3 cellular contexts compared by ENCODE assay signal in genomic region chr11:35583843-35584242, GRCh38.
TF ChIP-seq lines count a peak whose summit lies in the region.

No MANE protein-coding gene starts in this region.

TF ChIP-seq in A549, 52 proteins besides CTCF, POLR2A, EP300 and RAD21:
- TF ChIP-seq NR3C1 (IDR thresholded peaks at IDR 0.05): no peak
- TF ChIP-seq HEYL (CRISPR knock-in tag; IDR thresholded peaks at IDR 0.05): no peak
- TF ChIP-seq MAX (IDR thresholded peaks at IDR 0.05): no peak
- TF ChIP-seq SREBF2 (IDR thresholded peaks at IDR 0.05): no peak
- no peak for TF ChIP-seq CEBPB (IDR thresholded peaks at IDR 0.05)
- TF ChIP-seq ESRRA (IDR thresholded peaks at IDR 0.05; ENCODE audit: borderline replicate concordance, low read length): no peak
- no peak for TF ChIP-seq EHF (CRISPR knock-in tag; IDR thresholded peaks at IDR 0.05)

TF ChIP-seq in IMR-90, 13 proteins besides CTCF, POLR2A, EP300 and RAD21:
- TF ChIP-seq MAFK (IDR thresholded peaks at IDR 0.05; ENCODE audit: low read depth, low read length) (peak; percentile 19; the same call in 1 of the 2 replicates), RFX5 (IDR thresholded peaks at IDR 0.05; ENCODE audit: low read depth, low read length) (no peak)
TF ChIP-seq in IMR-90: peak in this region for 1.

TF ChIP-seq in K562, 482 proteins besides CTCF, POLR2A, EP300 and RAD21:
- TF ChIP-seq MAFG (tag; conservative IDR thresholded peaks at IDR 0.05): 0 out of 2 replicates have a peak, but pooled peaks have one; percentile 18
- TF ChIP-seq NR0B1 (IDR thresholded peaks at IDR 0.05; ENCODE audit: partially characterized antibody): no peak
- TF ChIP-seq HNRNPUL1 (IDR thresholded peaks at IDR 0.05; ENCODE audit: low read length): no peak
- no peak for TF ChIP-seq CEBPG (CRISPR knock-in tag; IDR thresholded peaks at IDR 0.05)
- no peak for TF ChIP-seq CEBPG (tag; conservative IDR thresholded peaks at IDR 0.05 in 1 of 2, IDR thresholded peaks at IDR 0.05 in 1 of 2)
